In genomic region chr4:152424980-152425379, GRCh38 we compare ENCODE assay signal across 22 cellular contexts.
DNase-seq lines count a peak whose midpoint lies in the region; ATAC-seq, FAIRE-seq and TF ChIP-seq lines count a peak whose summit lies in the region.
"Had no signal": no experiment of that assay in that cellular context is flagged by ENCODE, and none has a peak within 500 bp of the region (broad histone marks: within the 10 kb centered on the region; RNA-seq: fewer than 3 reads in every experiment).

No MANE protein-coding gene starts in this region.

- peaks cover 7% of the 10 kb centered on the region for H3K4me1 Mint-ChIP-seq in MCF 10A (ENCODE audit: insufficient read depth, unreplicated experiment)
- peaks cover 43% of the 10 kb centered on the region for H3K4me1 Mint-ChIP-seq in central memory CD8-positive, alpha-beta T cell

- H3K36me3 ChIP-seq in breast epithelium, result no peaks in the 10 kb centered on the region
- H3K36me3 ChIP-seq: gastrocnemius medialis, pancreas, SJSA1, vagina had no signal

- H3K27me3 Mint-ChIP-seq in MCF 10A (ENCODE audit: insufficient read depth, unreplicated experiment), result no peaks in the 10 kb centered on the region
- no peaks in the 10 kb centered on the region for H3K27me3 Mint-ChIP-seq in central memory CD8-positive, alpha-beta T cell

- TF ChIP-seq POLR2A in breast epithelium (IDR thresholded peaks at IDR 0.05), result no peak

- CTCF ChIA-PET in MCF 10A (lab: Yijun Ruan, JAX), result interaction anchor here (0.6 kb wide), 1 partner anchor 919 kb away, joined by 4 read pairs; no protein-coding TSS in a partner anchor

- POLR2A ChIA-PET in MCF 10A (lab: Yijun Ruan, JAX), result interaction anchor here (0.6 to 1.3 kb wide), 7 partner anchors 15 to 1309 kb away, joined by 3 to 4 read pairs (median 3); no protein-coding TSS in a partner anchor

- DNase-seq in MCF 10A (ENCODE audit: unreplicated experiment) (peak; percentile 61), breast epithelium (ENCODE audit: low spot score in 2 of 2) (no peak), NCI-H2029 treated with DMSO at 0.1 percent for 48 hours (lab: John Stamatoyannopoulos, UW) (peak; percentile 58), sciatic nerve (ENCODE audit: low spot score) (no peak), NAMALWA (ENCODE audit: low spot score) (no peak), frontal cortex (ENCODE audit: low spot score in 2 of 2) (no peak)
- DNase-seq in central memory CD8-positive, alpha-beta T cell (ENCODE audit: low spot score in 2 of 2), result no peak
- DNase-seq: activated CD4-positive, alpha-beta T cell treated with anti-CD3 and anti-CD28 coated beads for 4 hours; activated naive CD4-positive, alpha-beta T cell treated with anti-CD3 and anti-CD28 coated beads for 36 hours; gastrocnemius medialis; KG1; NCI-H1436; NCI-H345; pancreas; stimulated activated CD4-positive, alpha-beta T cell treated with anti-CD3 and anti-CD28 coated beads, Interleukin-4, amount 100 ng/mL, for 1 hour had no signal

- no peaks in the 10 kb centered on the region for H3K27me3 ChIP-seq in breast epithelium
- H3K27me3 ChIP-seq: gastrocnemius medialis, pancreas, SJSA1, vagina had no signal

- H3K27ac ChIP-seq in breast epithelium, result no peak overlapping the region
- H3K27ac ChIP-seq: gastrocnemius medialis, pancreas, SJSA1, vagina had no signal

- FAIRE-seq in frontal cortex (lab: Jason Lieb, UNC), result no peak
- FAIRE-seq: astrocyte, colon, endometrium, GM12878, pancreas had no signal

- TF ChIP-seq CTCF in MCF 10A (IDR thresholded peaks at IDR 0.05; ENCODE audit: unreplicated experiment) (no peak), breast epithelium (IDR thresholded peaks at IDR 0.05) (no peak)

- H3K4me1 ChIP-seq in breast epithelium, result no peaks in the 10 kb centered on the region
- H3K4me1 ChIP-seq: gastrocnemius medialis, pancreas, SJSA1, vagina had no signal

- H3K9me3 Mint-ChIP-seq in MCF 10A (ENCODE audit: unreplicated experiment), result no peaks in the 10 kb centered on the region
- no peaks in the 10 kb centered on the region for H3K9me3 Mint-ChIP-seq in central memory CD8-positive, alpha-beta T cell
- H3K9me3 Mint-ChIP-seq: activated naive CD4-positive, alpha-beta T cell treated with anti-CD3 and anti-CD28 coated beads for 36 hours had no signal

- H3K4me3 ChIP-seq in breast epithelium, result no peak overlapping the region
- H3K4me3 ChIP-seq: gastrocnemius medialis, GM12878, pancreas, SJSA1, vagina had no signal

- peaks cover 11% of the 10 kb centered on the region for H3K36me3 Mint-ChIP-seq in MCF 10A (ENCODE audit: insufficient read depth, unreplicated experiment)
- H3K36me3 Mint-ChIP-seq in central memory CD8-positive, alpha-beta T cell (ENCODE audit: insufficient read depth), result peaks cover 6% of the 10 kb centered on the region

- intact Hi-C loops in MCF 10A (cut with micrococcal nuclease), result no loop called here
- intact Hi-C loops in breast epithelium (cut with DNase I; ENCODE audit: low total_unique reads), result no loop called here
- intact Hi-C loops in sciatic nerve (cut with DNase I), result no loop called here

- no peak for ATAC-seq in central memory CD8-positive, alpha-beta T cell (replicated peaks; ENCODE audit: extremely low read depth, poor library complexity, severe bottlenecking)
- ATAC-seq in sciatic nerve (peak; percentile 38), GM21576 (IDR thresholded peaks at IDR 0.05; ENCODE audit: unreplicated experiment) (no peak)
- ATAC-seq: gastrocnemius medialis, GM12878 had no signal

- H3K4me3 Mint-ChIP-seq in MCF 10A (ENCODE audit: unreplicated experiment), result no peak overlapping the region
- no peak overlapping the region for H3K4me3 Mint-ChIP-seq in central memory CD8-positive, alpha-beta T cell
- H3K4me3 Mint-ChIP-seq: activated naive CD4-positive, alpha-beta T cell treated with anti-CD3 and anti-CD28 coated beads for 36 hours had no signal

- no TSS peak for BruUV-seq in MCF 10A (replicated peaks; lab: Mats Ljungman, UMichigan)

- no peak overlapping the region for H3K27ac Mint-ChIP-seq in MCF 10A (ENCODE audit: low read depth, unreplicated experiment)
- peak overlapping the region; percentile 36 for H3K27ac Mint-ChIP-seq in central memory CD8-positive, alpha-beta T cell (ENCODE audit: low read depth)
- H3K27ac Mint-ChIP-seq: activated naive CD4-positive, alpha-beta T cell treated with anti-CD3 and anti-CD28 coated beads for 36 hours had no signal

- H3K9me3 ChIP-seq in breast epithelium, result no peaks in the 10 kb centered on the region
- H3K9me3 ChIP-seq: gastrocnemius medialis, pancreas, SJSA1, vagina had no signal

Comparison
In these comparisons a context has a peak if more than half of its experiments do, and no peak if none do; other contexts are left out.
1. DNase-seq: peak in MCF 10A (single experiment) and NCI-H2029 treated with DMSO at 0.1 percent for 48 hours (single experiment); none in breast epithelium (0 of 2), central memory CD8-positive, alpha-beta T cell (0 of 2), sciatic nerve (single experiment), NAMALWA (single experiment) and frontal cortex (0 of 2).